Comparison of ENCODE assay signal across 12 cellular contexts in genomic region chr15:79089890-79090486, GRCh38. TPM values are rescaled to one million over a fixed set of nuclear protein-coding genes. Genes with fewer than 3 reads are reported as not detected.
DNase-seq lines count a peak whose midpoint lies in the region; ATAC-seq, FAIRE-seq and TF ChIP-seq lines count a peak whose summit lies in the region.
"Had no signal": no experiment of that assay in that cellular context is flagged by ENCODE, and none has a peak within 500 bp of the region (broad histone marks: within the 10 kb centered on the region; RNA-seq: fewer than 3 reads in every experiment).

No MANE protein-coding gene starts in this region.

- H2AFZ ChIP-seq in neural cell (ENCODE audit: low read depth, low read length), result no peak overlapping the region

- intact Hi-C loops in cardiac septum (cut with DNase I), result no loop called here
- intact Hi-C loops in left ventricle myocardium superior (cut with micrococcal nuclease), result no loop called here

- H3K4me2 ChIP-seq in neural cell (ENCODE audit: low read length), result peak overlapping the region; percentile 54

- H3K27me3 ChIP-seq in endodermal cell (ENCODE audit: control insufficient read depth, insufficient read depth, low read length, poor library complexity, severe bottlenecking) (peaks cover 100% of the 10 kb centered on the region), neural cell (ENCODE audit: insufficient read depth, low read depth, low read length) (peaks cover 64% of the 10 kb centered on the region)

- peaks cover 9% of the 10 kb centered on the region for H3K4me1 Mint-ChIP-seq in endodermal cell
- H3K4me1 Mint-ChIP-seq in activated CD4-positive, alpha-beta T cell treated with anti-CD3 and anti-CD28 coated beads, Interleukin-2, amount 10 ng/mL, durations not matched to agents 7 days and 5 days, result no peaks in the 10 kb centered on the region

- H3K4me3 ChIP-seq in endodermal cell (ENCODE audit: low read length) (peak overlapping the region; percentile 75), neural cell (ENCODE audit: low read length) (peak overlapping the region; percentile 98)
- H3K4me3 ChIP-seq: SK-N-MC had no signal

- H3K4me3 Mint-ChIP-seq in endodermal cell, result peak overlapping the region; percentile 59
- no peak overlapping the region for H3K4me3 Mint-ChIP-seq in activated CD4-positive, alpha-beta T cell treated with anti-CD3 and anti-CD28 coated beads, Interleukin-2, amount 10 ng/mL, durations not matched to agents 7 days and 5 days
- H3K4me3 Mint-ChIP-seq: CD4-positive, alpha-beta T cell had no signal

- no peak for FAIRE-seq in GM12892 (lab: Jason Lieb, UNC)
- FAIRE-seq: colon had no signal

- TF ChIP-seq POLR2A in GM12892 (IDR thresholded peaks at IDR 0.05; ENCODE audit: low read depth, low read length), result no peak

- TF ChIP-seq CTCF in endodermal cell (conservative IDR thresholded peaks at IDR 0.05) (no peak), neural cell (IDR thresholded peaks at IDR 0.05; ENCODE audit: poor library complexity, severe bottlenecking) (peak; percentile 11)

- ATAC-seq in left ventricle myocardium superior (no peak), GM21526 (IDR thresholded peaks at IDR 0.05; ENCODE audit: low FRiP score, unreplicated experiment) (no peak)

- peaks cover 3% of the 10 kb centered on the region for H4K20me1 ChIP-seq in neural cell (ENCODE audit: insufficient read depth)

- H3K9me3 ChIP-seq in endodermal cell (ENCODE audit: control insufficient read depth, low read length) (no peaks in the 10 kb centered on the region), neural cell (ENCODE audit: low read length) (no peaks in the 10 kb centered on the region)

- no peak for TF ChIP-seq EP300 in neural cell (conservative IDR thresholded peaks at IDR 0.05; ENCODE audit: poor library complexity, severe bottlenecking)

- 1% methylated on average over 20 to 53 of the region's 53 CpGs for WGBS in endodermal cell (ENCODE audit: insufficient coverage in 1 of 2, insufficient read length in 1 of 2), 2 experiments

- no peaks in the 10 kb centered on the region for H3K4me1 ChIP-seq in endodermal cell (ENCODE audit: control insufficient read depth, insufficient read depth, low read length)

- H3K36me3 ChIP-seq in endodermal cell (ENCODE audit: control insufficient read depth, insufficient read depth, low read length) (no peaks in the 10 kb centered on the region), neural cell (ENCODE audit: insufficient read depth, low read length) (no peaks in the 10 kb centered on the region)

- CTCF ChIA-PET in activated CD4-positive, alpha-beta T cell treated with anti-CD3 and anti-CD28 coated beads, Interleukin-2, amount 10 ng/mL, durations not matched to agents 7 days and 5 days (lab: Charles Lee), result no interaction called here

- H3K36me3 Mint-ChIP-seq in endodermal cell (ENCODE audit: low read depth), result no peaks in the 10 kb centered on the region
- H3K36me3 Mint-ChIP-seq in activated CD4-positive, alpha-beta T cell treated with anti-CD3 and anti-CD28 coated beads, Interleukin-2, amount 10 ng/mL, durations not matched to agents 7 days and 5 days (ENCODE audit: low read depth), result no peaks in the 10 kb centered on the region

- POLR2A ChIA-PET in activated CD4-positive, alpha-beta T cell treated with anti-CD3 and anti-CD28 coated beads, Interleukin-2, amount 10 ng/mL, durations not matched to agents 7 days and 5 days (lab: Charles Lee), result no interaction called here

- H3K9me3 Mint-ChIP-seq in endodermal cell, result no peaks in the 10 kb centered on the region
- no peaks in the 10 kb centered on the region for H3K9me3 Mint-ChIP-seq in activated CD4-positive, alpha-beta T cell treated with anti-CD3 and anti-CD28 coated beads, Interleukin-2, amount 10 ng/mL, durations not matched to agents 7 days and 5 days
- H3K9me3 Mint-ChIP-seq: CD4-positive, alpha-beta T cell had no signal

- H3K9ac ChIP-seq in endodermal cell (ENCODE audit: extremely low read depth, low read length, poor library complexity, severe bottlenecking) (no peak overlapping the region), neural cell (ENCODE audit: low read length) (peak overlapping the region; percentile 84)

- H3K9me2 ChIP-seq in neural cell (ENCODE audit: insufficient read depth, low read length), result no peaks in the 10 kb centered on the region

- H3K27me3 Mint-ChIP-seq in endodermal cell (ENCODE audit: insufficient read depth), result peaks cover 96% of the 10 kb centered on the region
- H3K27me3 Mint-ChIP-seq in activated CD4-positive, alpha-beta T cell treated with anti-CD3 and anti-CD28 coated beads, Interleukin-2, amount 10 ng/mL, durations not matched to agents 7 days and 5 days, result peaks cover 60% of the 10 kb centered on the region

- H3F3A ChIP-seq in neural cell (ENCODE audit: insufficient read depth, low read length, poor library complexity, severe bottlenecking), result no peaks in the 10 kb centered on the region

- no peaks in the 10 kb centered on the region for H3K79me2 ChIP-seq in neural cell (replicated peaks; ENCODE audit: insufficient read depth, low read length)

- H3K27ac ChIP-seq in endodermal cell (ENCODE audit: low read depth, low read length) (no peak overlapping the region), neural cell (ENCODE audit: low read length) (peak overlapping the region; percentile 89)
- H3K27ac ChIP-seq: SK-N-MC had no signal

- DNase-seq in cardiac septum (ENCODE audit: low spot score), result peak; percentile 19
- DNase-seq in left ventricle myocardium superior, result no peak
- peak; percentile 77 for DNase-seq in endodermal cell
- DNase-seq in activated CD4-positive, alpha-beta T cell treated with anti-CD3 and anti-CD28 coated beads, Interleukin-2, amount 10 ng/mL, durations not matched to agents 7 days and 5 days, result no peak
- DNase-seq in HT-29 (ENCODE audit: low spot score), result no peak
- no peak for DNase-seq in GM12892 (ENCODE audit: insufficient read length)
- DNase-seq: CD4-positive, alpha-beta T cell; NCI-H2107 had no signal

- no peak overlapping the region for H3K27ac Mint-ChIP-seq in endodermal cell
- no peak overlapping the region for H3K27ac Mint-ChIP-seq in activated CD4-positive, alpha-beta T cell treated with anti-CD3 and anti-CD28 coated beads, Interleukin-2, amount 10 ng/mL, durations not matched to agents 7 days and 5 days
- H3K27ac Mint-ChIP-seq: CD4-positive, alpha-beta T cell had no signal

- TF ChIP-seq RAD21 in neural cell (conservative IDR thresholded peaks at IDR 0.05), result no peak

TF ChIP-seq in neural cell, 6 proteins besides CTCF, POLR2A, EP300 and RAD21:
- TF ChIP-seq SMC3 (conservative IDR thresholded peaks at IDR 0.05; ENCODE audit: poor library complexity) (no peak), MXI1 (conservative IDR thresholded peaks at IDR 0.05; ENCODE audit: poor library complexity, severe bottlenecking) (no peak), TAF1 (IDR thresholded peaks at IDR 0.05; ENCODE audit: low read depth) (no peak), EZH2 (IDR thresholded peaks at IDR 0.05; ENCODE audit: borderline replicate concordance, insufficient read depth, low read length, poor library complexity, severe bottlenecking) (no peak), POLR2AphosphoS5 (IDR thresholded peaks at IDR 0.05) (no peak)
- TF ChIP-seq, protein P1, sequence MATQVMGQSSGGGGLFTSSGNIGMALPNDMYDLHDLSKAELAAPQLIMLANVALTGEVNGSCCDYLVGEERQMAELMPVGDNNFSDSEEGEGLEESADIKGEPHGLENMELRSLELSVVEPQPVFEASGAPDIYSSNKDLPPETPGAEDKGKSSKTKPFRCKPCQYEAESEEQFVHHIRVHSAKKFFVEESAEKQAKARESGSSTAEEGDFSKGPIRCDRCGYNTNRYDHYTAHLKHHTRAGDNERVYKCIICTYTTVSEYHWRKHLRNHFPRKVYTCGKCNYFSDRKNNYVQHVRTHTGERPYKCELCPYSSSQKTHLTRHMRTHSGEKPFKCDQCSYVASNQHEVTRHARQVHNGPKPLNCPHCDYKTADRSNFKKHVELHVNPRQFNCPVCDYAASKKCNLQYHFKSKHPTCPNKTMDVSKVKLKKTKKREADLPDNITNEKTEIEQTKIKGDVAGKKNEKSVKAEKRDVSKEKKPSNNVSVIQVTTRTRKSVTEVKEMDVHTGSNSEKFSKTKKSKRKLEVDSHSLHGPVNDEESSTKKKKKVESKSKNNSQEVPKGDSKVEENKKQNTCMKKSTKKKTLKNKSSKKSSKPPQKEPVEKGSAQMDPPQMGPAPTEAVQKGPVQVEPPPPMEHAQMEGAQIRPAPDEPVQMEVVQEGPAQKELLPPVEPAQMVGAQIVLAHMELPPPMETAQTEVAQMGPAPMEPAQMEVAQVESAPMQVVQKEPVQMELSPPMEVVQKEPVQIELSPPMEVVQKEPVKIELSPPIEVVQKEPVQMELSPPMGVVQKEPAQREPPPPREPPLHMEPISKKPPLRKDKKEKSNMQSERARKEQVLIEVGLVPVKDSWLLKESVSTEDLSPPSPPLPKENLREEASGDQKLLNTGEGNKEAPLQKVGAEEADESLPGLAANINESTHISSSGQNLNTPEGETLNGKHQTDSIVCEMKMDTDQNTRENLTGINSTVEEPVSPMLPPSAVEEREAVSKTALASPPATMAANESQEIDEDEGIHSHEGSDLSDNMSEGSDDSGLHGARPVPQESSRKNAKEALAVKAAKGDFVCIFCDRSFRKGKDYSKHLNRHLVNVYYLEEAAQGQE (IDR thresholded peaks at IDR 0.05; ENCODE audit: borderline replicate concordance), result no peak

RNA-seq across cellular contexts. Expression of gene RASGRF1, which starts 0.6 kb away (rescaled TPM):
- total RNA-seq in cardiac septum, result 0.11 TPM
- not detected for total RNA-seq in left ventricle myocardium superior
- under 1 TPM in 1 of 2 donors, not detected in 1; 0.20 TPM for total RNA-seq in endodermal cell
- polyA plus RNA-seq in endodermal cell (2013, experiment 1 of 2), result 0.07 TPM
- polyA plus RNA-seq in endodermal cell (2013, experiment 2 of 2), result not detected
- 11.0 and 17.0 TPM in 2 replicates for polyA plus RNA-seq in neural cell
- 33.1 and 38.5 TPM in 2 replicates for polyA minus RNA-seq in neural cell
- total RNA-seq in activated CD4-positive, alpha-beta T cell treated with anti-CD3 and anti-CD28 coated beads, Interleukin-2, amount 10 ng/mL, durations not matched to agents 7 days and 5 days, result not detected
- 2.5 and 4.2 TPM in 2 replicates for total RNA-seq in HT-29 (2014; rRNA removed; shearing (Covaris generic))
- 4.3 TPM for polyA plus RNA-seq in GM12892 (2012; ENCODE audit: missing spikeins)
- total RNA-seq: CD4-positive, alpha-beta T cell had no signal

Comparison
In these comparisons a context has a peak if more than half of its experiments do, and no peak if none do; other contexts are left out.
1. DNase-seq: peak in cardiac septum (single experiment) and endodermal cell (single experiment); none in left ventricle myocardium superior (single experiment), activated CD4-positive, alpha-beta T cell treated with anti-CD3 and anti-CD28 coated beads, Interleukin-2, amount 10 ng/mL, durations not matched to agents 7 days and 5 days (single experiment), HT-29 (single experiment) and GM12892 (single experiment).